ENCODE assay signal across 8 cellular contexts in genomic region chr6:158559338-158559894, GRCh38. TPM values are rescaled to one million over a fixed set of nuclear protein-coding genes. Genes with fewer than 3 reads are reported as not detected.
A peak's percentile ranks its signal among the peaks of the same experiment; 100 is the strongest.
DNase-seq lines count a peak whose midpoint lies in the region; ATAC-seq and TF ChIP-seq lines count a peak whose summit lies in the region.

No MANE protein-coding gene starts in this region.

- no peaks in the 10 kb centered on the region; the same call in none of the 2 replicates for H3K4me1 ChIP-seq in iPS DF 6.9 (ENCODE audit: control insufficient read depth, insufficient read depth, low read length)
- peaks cover 10 to 56% (median 48%) of the 10 kb centered on the region in 6 donors for H3K4me1 ChIP-seq in spleen

- H3K9me3 ChIP-seq in iPS DF 6.9 (ENCODE audit: control insufficient read depth, insufficient read depth, low read length) (no peaks in the 10 kb centered on the region), spleen (no peaks in the 10 kb centered on the region)

- H3K4me3 ChIP-seq in iPS DF 6.9 (ENCODE audit: low read length) (peak overlapping the region; percentile 63; the same call in 1 of the 2 replicates), spleen (peak overlapping the region; percentile 84 to 98 (median 94))

- no peak for TF ChIP-seq POLR2A in spleen (IDR thresholded peaks at IDR 0.05)

- no peaks in the 10 kb centered on the region for H3K36me3 Mint-ChIP-seq in WTC11

- H3K4me1 Mint-ChIP-seq in WTC11: peaks cover 25% of the 10 kb centered on the region

- no CpG with 5 or more reads among the region's 14 CpGs for WGBS in iPS DF 6.9 (ENCODE audit: insufficient coverage, insufficient read length)
- WGBS in spleen, 5 donors: 46 to 55% (median 49%) methylated on average over 14 of the region's 14 CpGs

- H3K27ac Mint-ChIP-seq in WTC11: peak overlapping the region; percentile 53; the same call in 1 of the 2 replicates

- H3K27me3 Mint-ChIP-seq in WTC11 (ENCODE audit: low read depth): no peaks in the 10 kb centered on the region

- no peak overlapping the region for H3K27ac ChIP-seq in iPS DF 6.9 (ENCODE audit: low read length)
- H3K27ac ChIP-seq in spleen: peak overlapping the region; percentile 90 to 97 (median 94)

- TF ChIP-seq CTCF in WTC11 (IDR thresholded peaks at IDR 0.05): no peak
- no peak for TF ChIP-seq CTCF in spleen (IDR thresholded peaks at IDR 0.05 in 8 of 11, conservative IDR thresholded peaks at IDR 0.05 in 3 of 11)

- H3K27me3 ChIP-seq in iPS DF 6.9 (ENCODE audit: control insufficient read depth, insufficient read depth, low read length) (no peaks in the 10 kb centered on the region), spleen (replicated peaks in 1 of 7) (no peaks in the 10 kb centered on the region)

- POLR2A ChIA-PET in WTC11 (lab: Charles Lee): interaction anchor here (0.8 kb wide), 1 partner anchor 23 kb away, joined by 4 read pairs; no protein-coding TSS in a partner anchor

- H3K4me3 Mint-ChIP-seq in WTC11: peak overlapping the region; percentile 54

- no peaks in the 10 kb centered on the region for H3K9me3 Mint-ChIP-seq in WTC11

- ATAC-seq in WTC11: no peak; the same call in 1 of the 2 replicates
- ATAC-seq in HG02840 (IDR thresholded peaks at IDR 0.05; ENCODE audit: low FRiP score, unreplicated experiment): no peak

- intact Hi-C loops in spleen (cut with DNase I; ENCODE audit: low total_unique reads): no loop called here

- H3K36me3 ChIP-seq in iPS DF 6.9 (ENCODE audit: control insufficient read depth, insufficient read depth, low read length) (no peaks in the 10 kb centered on the region; the same call in 1 of the 2 replicates), spleen (no peaks in the 10 kb centered on the region)

- CTCF ChIA-PET in WTC11 (lab: Charles Lee): interaction anchor here (1.7 to 4.5 kb wide), 2 partner anchors 40 to 46 kb away, joined by 4 to 16 read pairs; no protein-coding TSS in a partner anchor

- peak; percentile 12 for DNase-seq in HT-29 (ENCODE audit: low spot score)
- DNase-seq in WTC11 (ENCODE audit: low spot score): no peak
- no peak for DNase-seq in iPS DF 6.9 (ENCODE audit: low read depth, low spot score)
- no peak for DNase-seq in spleen
- DNase-seq in NCI-H146 treated with DMSO at 0.1 percent for 48 hours (lab: John Stamatoyannopoulos, UW; ENCODE audit: unreplicated experiment): no peak
- no peak for DNase-seq in GM03348 (ENCODE audit: low spot score)
- DNase-seq in NCI-H446 treated with DMSO at 0.1 percent for 48 hours (lab: John Stamatoyannopoulos, UW): no peak

TF ChIP-seq in WTC11, 78 proteins besides CTCF, POLR2A, EP300 and RAD21:
- TF ChIP-seq IRF1 (CRISPR knock-in tag; IDR thresholded peaks at IDR 0.05): no peak
- no peak for TF ChIP-seq ARID4B (CRISPR knock-in tag; IDR thresholded peaks at IDR 0.05; ENCODE audit: borderline replicate concordance)
- no peak for TF ChIP-seq IRF2 (CRISPR knock-in tag; IDR thresholded peaks at IDR 0.05; ENCODE audit: borderline replicate concordance, low read depth)
- TF ChIP-seq PREB (CRISPR knock-in tag; IDR thresholded peaks at IDR 0.05; ENCODE audit: borderline replicate concordance): no peak
- TF ChIP-seq AR (CRISPR knock-in tag; IDR thresholded peaks at IDR 0.05): no peak
- no peak for TF ChIP-seq NFE2L1 (CRISPR knock-in tag; IDR thresholded peaks at IDR 0.05)
- TF ChIP-seq TEAD1 (CRISPR knock-in tag; IDR thresholded peaks at IDR 0.05): no peak
- no peak for TF ChIP-seq CREM (CRISPR knock-in tag; IDR thresholded peaks at IDR 0.05)
- TF ChIP-seq GRHL2 (CRISPR knock-in tag; IDR thresholded peaks at IDR 0.05; ENCODE audit: insufficient replicate concordance, severe bottlenecking): no peak
- no peak for TF ChIP-seq SP1 (CRISPR knock-in tag; conservative IDR thresholded peaks at IDR 0.05)
- no peak for TF ChIP-seq NR1H2 (CRISPR knock-in tag; IDR thresholded peaks at IDR 0.05)

RNA-seq across cellular contexts. Expression of gene TMEM181, which starts 0.5 kb away (rescaled TPM):
- total RNA-seq in HT-29 (2014; rRNA removed; shearing (Covaris generic)): 15.4 and 15.8 TPM in 2 replicates
- total RNA-seq in WTC11 (2021) (18.8 to 22.1 TPM (median 21.2 TPM) in 3 replicates), spleen (10 to 100 TPM; 19.9 to 39.4 (median 25.7) TPM)
- 10 to 100 TPM in 1 of 3 donors, 1 to 10 TPM in 2; 7.0 to 10.9 (median 8.3) TPM for polyA plus RNA-seq in spleen
